Comparison of ENCODE assay signal across 1 cellular context in the genomic region with DNA sequence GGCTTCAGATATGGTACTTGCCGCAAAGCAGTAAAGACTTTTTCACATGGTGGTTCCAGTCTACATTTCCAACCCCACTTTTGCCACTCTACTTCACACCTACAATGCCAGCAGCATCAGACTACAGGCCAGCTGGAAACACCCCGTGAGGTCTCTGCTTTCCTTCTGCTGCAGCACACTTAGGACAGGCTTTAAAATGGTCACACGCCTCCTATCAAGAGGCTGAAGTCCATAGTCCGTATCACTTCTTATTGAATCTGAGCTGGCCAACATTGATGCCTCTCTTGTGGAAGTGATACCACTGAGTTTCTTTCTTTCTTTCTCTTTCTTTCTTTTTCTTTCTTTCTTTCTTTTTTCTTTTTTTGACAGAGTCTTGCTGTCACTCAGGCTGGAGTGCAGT.
TF ChIP-seq lines count a peak whose summit lies in the region.

No MANE protein-coding gene starts in this region.

TF ChIP-seq in HepG2, 621 proteins besides CTCF, POLR2A, EP300 and RAD21:
- no peak for TF ChIP-seq GZF1 (CRISPR knock-in tag; IDR thresholded peaks at IDR 0.05)
- no peak for TF ChIP-seq KLF6 (CRISPR knock-in tag; IDR thresholded peaks at IDR 0.05)
- no peak for TF ChIP-seq NFE2L1 (CRISPR knock-in tag; IDR thresholded peaks at IDR 0.05; ENCODE audit: borderline replicate concordance)
- no peak for TF ChIP-seq ATRX (CRISPR knock-in tag; IDR thresholded peaks at IDR 0.05; ENCODE audit: borderline replicate concordance)
- TF ChIP-seq SMC3 (IDR thresholded peaks at IDR 0.05; ENCODE audit: low read length): no peak
- TF ChIP-seq FOXA3 (CRISPR knock-in tag; IDR thresholded peaks at IDR 0.05): no peak
- no peak for TF ChIP-seq ZNF75D (CRISPR knock-in tag; IDR thresholded peaks at IDR 0.05; ENCODE audit: borderline replicate concordance)
